8 cellular contexts compared by ENCODE assay signal in the genomic region with DNA sequence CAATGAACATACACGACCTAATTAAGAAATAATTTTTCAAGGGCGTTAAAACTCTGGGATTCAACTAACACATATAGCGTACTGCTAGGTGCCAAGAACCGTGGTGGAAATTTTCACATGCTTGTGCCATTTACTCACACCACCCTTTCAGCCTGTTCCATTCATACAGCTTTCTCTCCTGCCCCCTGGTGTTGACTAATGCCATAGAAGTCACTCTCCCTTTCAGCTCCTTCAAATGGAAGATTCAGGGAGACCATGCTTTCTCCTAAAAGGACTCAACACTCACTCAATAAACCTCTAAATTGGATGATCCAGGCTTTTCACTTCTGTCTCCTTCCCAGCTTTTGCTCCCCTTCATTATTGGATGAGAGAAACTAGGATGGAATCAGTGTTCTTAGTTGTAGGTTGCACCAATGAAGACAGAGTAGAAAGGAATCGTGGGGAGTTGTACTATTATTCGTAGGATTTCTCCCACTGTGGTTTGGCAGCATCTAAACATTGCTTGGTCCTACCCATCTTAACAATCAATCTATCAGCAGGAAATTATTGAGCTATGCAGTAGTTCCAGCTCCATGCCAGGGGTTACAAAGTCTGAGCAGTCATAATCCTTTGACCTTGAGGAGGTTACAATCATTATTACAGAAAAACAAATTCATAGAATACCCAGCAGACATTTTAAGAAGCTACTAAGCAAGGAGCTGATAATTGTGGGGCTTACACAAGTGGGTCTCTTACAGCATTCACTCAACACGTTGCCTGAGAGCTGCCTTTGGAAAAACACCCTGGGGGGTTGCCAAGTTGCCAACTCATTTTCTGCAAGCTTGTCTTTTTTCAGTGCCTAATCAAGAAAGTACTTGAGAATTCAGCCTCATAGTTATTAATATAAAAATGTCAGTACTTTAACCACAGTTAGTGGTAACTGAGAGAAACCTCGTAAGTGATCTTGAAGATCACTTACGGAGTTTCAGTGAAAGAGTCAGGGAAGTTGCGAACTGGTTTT. TPM values are rescaled to one million over a fixed set of nuclear protein-coding genes. Genes with fewer than 3 reads are reported as not detected.
DNase-seq lines count a peak whose midpoint lies in the region; ATAC-seq, FAIRE-seq and TF ChIP-seq lines count a peak whose summit lies in the region.

No MANE protein-coding gene starts in this region.

- H4K20me1 ChIP-seq in Loucy (ENCODE audit: insufficient read depth, low read length, poor library complexity, severe bottlenecking), result no peaks in the 10 kb centered on the region
- H4K20me1 ChIP-seq in GM12878 (ENCODE audit: control insufficient read depth, insufficient read depth), result no peaks in the 10 kb centered on the region
- H4K20me1 ChIP-seq in smooth muscle cell (ENCODE audit: low read depth), result peaks cover 8% of the 10 kb centered on the region

- RAD21 ChIA-PET in GM12878 (lab: Charles Lee; ENCODE audit: unreplicated experiment), result interaction anchor here (0.7 to 3.5 kb wide), 10 partner anchors 83 to 1942 kb away, joined by 3 to 29 read pairs (median 5); no protein-coding TSS in a partner anchor

- no peaks in the 10 kb centered on the region for H3K27me3 ChIP-seq in Loucy (ENCODE audit: insufficient read depth, low read length, poor library complexity, severe bottlenecking)
- peaks cover 3 to 7% of the 10 kb centered on the region in 2 experiments; a peak in 3 of 4 replicates for H3K27me3 ChIP-seq in GM12878 (replicated peaks in 1 of 2; ENCODE audit: control insufficient read depth in 2 of 2, insufficient read depth in 2 of 2, low read length in 1 of 2)
- H3K27me3 ChIP-seq in iPS DF 6.9 (ENCODE audit: control insufficient read depth, insufficient read depth, low read length), result peaks cover 2% of the 10 kb centered on the region; the same call in 1 of the 2 replicates
- H3K27me3 ChIP-seq in smooth muscle cell (ENCODE audit: low read depth), result no peaks in the 10 kb centered on the region

- no peaks in the 10 kb centered on the region for H3F3A ChIP-seq in Loucy (ENCODE audit: low read depth)
- H3F3A ChIP-seq in smooth muscle cell (ENCODE audit: low read depth), result peaks cover 11% of the 10 kb centered on the region

- no TSS peak for BruUV-seq in GM12878 (replicated peaks; lab: Mats Ljungman, UMichigan)

- peak; percentile 45 for ATAC-seq in Right ventricle myocardium inferior
- peak; percentile 88 for ATAC-seq in GM12878
- no peak for ATAC-seq in HG03095 (IDR thresholded peaks at IDR 0.05; ENCODE audit: unreplicated experiment)

- H2AFZ ChIP-seq in Loucy (ENCODE audit: low read length) (peak overlapping the region; percentile 78), GM12878 (ENCODE audit: control insufficient read depth, low read depth, low read length) (no peak overlapping the region), smooth muscle cell (ENCODE audit: low read depth) (peak overlapping the region; percentile 12)

- TF ChIP-seq CTCF in Loucy (conservative IDR thresholded peaks at IDR 0.05; ENCODE audit: low read length), result peak; percentile 87
- peak; percentile 57 to 64 (median 64) for TF ChIP-seq CTCF in GM12878 (IDR thresholded peaks at IDR 0.05 in 2 of 3, conservative IDR thresholded peaks at IDR 0.05 in 1 of 3; ENCODE audit: control insufficient read depth in 2 of 3, extremely low read depth in 1 of 3, insufficient read depth in 1 of 3, low read depth in 3 of 3, low read length in 3 of 3)
- peak; percentile 81 for TF ChIP-seq CTCF in smooth muscle cell (IDR thresholded peaks at IDR 0.05; ENCODE audit: borderline replicate concordance, insufficient read depth, poor library complexity, severe bottlenecking)

- H3K4me2 ChIP-seq in Loucy (ENCODE audit: low read depth, low read length, poor library complexity, severe bottlenecking) (no peak overlapping the region), GM12878 (ENCODE audit: control insufficient read depth, insufficient read depth) (no peak overlapping the region), smooth muscle cell (no peak overlapping the region)

- intact Hi-C loops in Right ventricle myocardium inferior (cut with DNase I), result loop anchor here (1.0 to 10.0 kb wide), 5 partner anchors 83 to 338 kb away; partner anchors contain the start of gene HECTD2
- intact Hi-C loops in cardiac septum (cut with DNase I), result loop anchor here (1.0 to 5.0 kb wide), 2 partner anchors 57 to 83 kb away; no protein-coding TSS in a partner anchor
- intact Hi-C loops in GM12878 (cut with micrococcal nuclease; ENCODE audit: unreplicated experiment), result loop anchor here (1.0 to 10.0 kb wide), 4 partner anchors 143 to 751 kb away; no protein-coding TSS in a partner anchor

- DNase-seq in Right ventricle myocardium inferior (ENCODE audit: missing footprints) (no peak), cardiac septum (ENCODE audit: low spot score) (no peak), SHP77 treated with DMSO at 0.1 percent for 48 hours (lab: John Stamatoyannopoulos, UW) (peak; percentile 1), GM12878 (ENCODE audit: low read depth, low spot score) (no peak), iPS DF 6.9 (ENCODE audit: low read depth, low spot score) (peak; percentile 54), smooth muscle cell (lab: John Stamatoyannopoulos, UW; ENCODE audit: unreplicated experiment) (no peak)

- TF ChIP-seq RAD21 in GM12878 (IDR thresholded peaks at IDR 0.05; ENCODE audit: insufficient read depth, low read depth, low read length), result peak; percentile 75

- POLR2A ChIA-PET in GM12878 (lab: Charles Lee), result interaction anchor here (0.6 kb wide), 2 partner anchors 63 to 723 kb away, joined by 3 to 6 read pairs; no protein-coding TSS in a partner anchor

- CTCF ChIA-PET in GM12878 (lab: Yijun Ruan, JAX), result interaction anchor here (0.6 to 4.3 kb wide), 38 partner anchors 9 to 896 kb away, joined by 3 to 65 read pairs (median 4); no protein-coding TSS in a partner anchor

- FAIRE-seq in GM12878 (lab: Jason Lieb, UNC), result peak; percentile 41

- H3K9me3 ChIP-seq in Loucy (ENCODE audit: insufficient read depth, low read depth, low read length) (no peaks in the 10 kb centered on the region), GM12878 (replicated peaks; ENCODE audit: control insufficient read depth, insufficient read depth, low read length) (no peaks in the 10 kb centered on the region; the same call in 2 of the 3 replicates), iPS DF 6.9 (ENCODE audit: control insufficient read depth, insufficient read depth, low read length) (no peaks in the 10 kb centered on the region), smooth muscle cell (replicated peaks; ENCODE audit: low read depth) (no peaks in the 10 kb centered on the region)

- 37% methylated on average over 10 of the region's 10 CpGs for WGBS in GM12878 (ENCODE audit: insufficient coverage, insufficient replicate concordance, low lambda C conversion rate, missing lambda C conversion rate)
- WGBS in iPS DF 6.9 (ENCODE audit: insufficient coverage, insufficient read length), result no CpG with 5 or more reads among the region's 10 CpGs
- 53% methylated on average over 10 of the region's 10 CpGs for WGBS in smooth muscle cell (ENCODE audit: low lambda C conversion rate)

- in situ Hi-C loops in GM12878 (cut with MboI), result no loop called here

- H3K79me2 ChIP-seq in Loucy (ENCODE audit: insufficient read depth, low read length) (no peaks in the 10 kb centered on the region), GM12878 (ENCODE audit: control insufficient read depth, insufficient read depth, low read length) (no peaks in the 10 kb centered on the region), smooth muscle cell (ENCODE audit: low read depth) (peaks cover 24% of the 10 kb centered on the region)

- H3K4me3 ChIP-seq in Loucy (ENCODE audit: low read length, poor library complexity, severe bottlenecking) (no peak overlapping the region), GM12878 (no peak overlapping the region), iPS DF 6.9 (ENCODE audit: low read length) (no peak overlapping the region), smooth muscle cell (no peak overlapping the region)

- H3K4me1 ChIP-seq in Loucy (ENCODE audit: insufficient read depth, low read length, poor library complexity, severe bottlenecking) (no peaks in the 10 kb centered on the region), GM12878 (ENCODE audit: control insufficient read depth, insufficient read depth, low read length) (no peaks in the 10 kb centered on the region), iPS DF 6.9 (ENCODE audit: control insufficient read depth, insufficient read depth, low read length) (no peaks in the 10 kb centered on the region), smooth muscle cell (ENCODE audit: low read depth) (peaks cover 10% of the 10 kb centered on the region)

- SMC1A ChIA-PET in GM12878 (lab: Charles Lee; ENCODE audit: uncharacterized antibody, unreplicated experiment), result interaction anchor here (0.7 to 3.7 kb wide), 18 partner anchors 8 to 756 kb away, joined by 3 to 21 read pairs (median 5); no protein-coding TSS in a partner anchor

- H3K27ac ChIP-seq in GM12878 (ENCODE audit: control insufficient read depth, insufficient read depth), result no peak overlapping the region
- no peak overlapping the region for H3K27ac ChIP-seq in iPS DF 6.9 (ENCODE audit: low read length)
- no peak overlapping the region for H3K27ac ChIP-seq in smooth muscle cell (ENCODE audit: low read depth)

- TF ChIP-seq EP300 in GM12878 (IDR thresholded peaks at IDR 0.05; ENCODE audit: borderline replicate concordance in 1 of 2, control insufficient read depth in 1 of 2, low read depth in 2 of 2, low read length in 2 of 2), result no peak

- H3K36me3 ChIP-seq in Loucy (ENCODE audit: insufficient read depth, low read length), result no peaks in the 10 kb centered on the region
- H3K36me3 ChIP-seq in GM12878 (ENCODE audit: control insufficient read depth in 2 of 2, insufficient read depth in 2 of 2, low read length in 1 of 2), result no peaks in the 10 kb centered on the region
- no peaks in the 10 kb centered on the region for H3K36me3 ChIP-seq in iPS DF 6.9 (ENCODE audit: control insufficient read depth, insufficient read depth, low read length)
- H3K36me3 ChIP-seq in smooth muscle cell (ENCODE audit: low read depth), result no peaks in the 10 kb centered on the region

- no peaks in the 10 kb centered on the region for H3K9me2 ChIP-seq in Loucy (replicated peaks; ENCODE audit: low read depth, low read length)

- H3K9ac ChIP-seq in Loucy (ENCODE audit: low read depth, low read length, poor library complexity, severe bottlenecking) (no peak overlapping the region), GM12878 (ENCODE audit: control insufficient read depth, insufficient read depth, low read length) (no peak overlapping the region), smooth muscle cell (ENCODE audit: low read depth) (no peak overlapping the region)

- no peak for TF ChIP-seq POLR2A in GM12878 (IDR thresholded peaks at IDR 0.05; ENCODE audit: low read depth, low read length)

RNA-seq across cellular contexts. Expression of gene PPP1R3C, which starts 2.8 kb away (rescaled TPM):
- total RNA-seq in Right ventricle myocardium inferior (137 TPM), cardiac septum (212 TPM), GM12878 (2014; rRNA removed) (not detected in 2 replicates), GM12878 (2014; rRNA removed; fragmentation: Illumina TruSeq; extraction: Trizol) (not detected in 2 replicates), GM12878 (2021) (0.16 TPM in 1 of 2 replicates, not detected in the other), smooth muscle cell (31.6 and 42.1 TPM in 2 replicates)
- total RNA-seq in GM12878 (2013; cell fraction: nucleolus; rRNA removed), result not detected in 2 replicates
- not detected for polyA plus RNA-seq in GM12878 (2011; ENCODE audit: low read depth)
- polyA plus RNA-seq in GM12878 (2011; rRNA removed) (0.03 TPM in 1 of 2 replicates, not detected in the other), GM12878 (2014; fragmentation: Illumina TruSeq; extraction: Trizol) (0.01 and 0.08 TPM in 2 replicates), GM12878 (2014; fragmentation: Nextera tagmentation; extraction: Ambion mirVana) (not detected), GM12878 (2014; rRNA removed) (not detected in 2 replicates), GM12878 (2016; fragmentation: Nextera tagmentation; extraction: Ambion mirVana) (under 1 TPM; 0.05 to 0.08 TPM), smooth muscle cell (14.4 and 18.2 TPM in 2 replicates)
- polyA plus RNA-seq in GM12878 (2011; cell fraction: cytosol; rRNA removed), result not detected in 2 replicates
- polyA plus RNA-seq in GM12878 (2011; cell fraction: nucleus; rRNA removed), result not detected in 2 replicates
- polyA plus RNA-seq in GM12878 (2012), result 0.05 and 0.44 TPM in 2 replicates
- 0.05 TPM in 1 of 2 replicates, not detected in the other for polyA minus RNA-seq in GM12878 (2011; rRNA and poly(A)+ RNA removed)
- not detected in 2 replicates for polyA minus RNA-seq in GM12878 (2011; cell fraction: cytosol; rRNA and poly(A)+ RNA removed)
- polyA minus RNA-seq in GM12878 (2011; cell fraction: nucleus; rRNA and poly(A)+ RNA removed), result not detected in 2 replicates

Comparison
In these comparisons a context has a peak if more than half of its experiments do, and no peak if none do; other contexts are left out.
1. DNase-seq: peak in SHP77 treated with DMSO at 0.1 percent for 48 hours (single experiment) and iPS DF 6.9 (single experiment); none in Right ventricle myocardium inferior (single experiment), cardiac septum (single experiment), GM12878 (single experiment) and smooth muscle cell (single experiment).
2. RNA of gene PPP1R3C, which starts 2.8 kb away (total RNA-seq): 212 TPM in cardiac septum (single experiment), 137 TPM in Right ventricle myocardium inferior (single experiment) and 31.6 to 42.1 TPM in smooth muscle cell; 0.16 TPM in GM12878; every median in the first group is over 10 times any median in the second.
3. Peak in every context shown above with its lines, with median percentiles within 50 percentile points of each other: CTCF ChIP-seq.